In genomic region chr20:62208061-62208804, GRCh38 we compare ENCODE assay signal across 28 cellular contexts. TPM values are rescaled to one million over a fixed set of nuclear protein-coding genes. Genes with fewer than 3 reads are reported as not detected.
"Had no signal": no experiment of that assay in that cellular context is flagged by ENCODE, and none has a peak within 500 bp of the region (broad histone marks: within the 10 kb centered on the region; RNA-seq: fewer than 3 reads in every experiment).

No MANE protein-coding gene starts in this region.

- H3K36me3 Mint-ChIP-seq: activated naive CD8-positive, alpha-beta T cell treated with anti-CD3 and anti-CD28 coated beads for 36 hours; naive B cell had no signal

- ATAC-seq: activated CD4-positive, alpha-beta T cell treated with anti-CD3 and anti-CD28 coated beads for 36 hours; gastrocnemius medialis; stimulated activated effector memory CD8-positive, alpha-beta T cell treated with anti-CD3 and anti-CD28 coated beads, Interleukin-12 subunit alpha, Interleukin-12 subunit beta, amount 100 ng/mL, for 72 hours had no signal

- H3K4me3 ChIP-seq: breast epithelium, esophagus squamous epithelium, gastrocnemius medialis, lung, neural progenitor cell, pancreas, psoas muscle, testis, uterus had no signal

- H2AFZ ChIP-seq: neural progenitor cell had no signal

- H3K9ac ChIP-seq: neural progenitor cell had no signal

- H3K4me3 Mint-ChIP-seq: activated B cell treated with CpG ODN at 0.5 μM for 24 hours; activated CD4-positive, alpha-beta T cell treated with anti-CD3 and anti-CD28 coated beads for 36 hours; activated naive CD8-positive, alpha-beta T cell treated with anti-CD3 and anti-CD28 coated beads for 36 hours; endodermal cell; neural progenitor cell; stimulated activated effector memory CD8-positive, alpha-beta T cell treated with anti-CD3 and anti-CD28 coated beads, Interleukin-12 subunit alpha, Interleukin-12 subunit beta, amount 100 ng/mL, for 72 hours; T-helper 1 cell treated with Interleukin-12 subunit alpha and Interleukin-12 subunit beta and Interleukin-4 antibody, amounts not matched to agents 30 μg/mL and 1 μg/mL, for 36 hours had no signal

- H3K4me2 ChIP-seq: neural progenitor cell had no signal

- H3K9me3 ChIP-seq: breast epithelium, esophagus squamous epithelium, gastrocnemius medialis, pancreas, psoas muscle, testis, uterus had no signal

- FAIRE-seq: pancreas, small intestine had no signal

- H3K4me1 Mint-ChIP-seq: activated CD4-positive, alpha-beta T cell treated with anti-CD3 and anti-CD28 coated beads for 36 hours; activated naive CD8-positive, alpha-beta T cell treated with anti-CD3 and anti-CD28 coated beads for 36 hours; endodermal cell; stimulated activated effector memory CD8-positive, alpha-beta T cell treated with anti-CD3 and anti-CD28 coated beads, Interleukin-12 subunit alpha, Interleukin-12 subunit beta, amount 100 ng/mL, for 72 hours had no signal

- H3K4me1 ChIP-seq: breast epithelium, esophagus squamous epithelium, pancreas, testis, uterus had no signal

- H3K36me3 ChIP-seq: breast epithelium, neural progenitor cell, pancreas, uterus had no signal

- H3K27ac ChIP-seq: breast epithelium, esophagus squamous epithelium, gastrocnemius medialis, neural progenitor cell, pancreas, psoas muscle, testis, uterus had no signal

- H3K27me3 Mint-ChIP-seq: activated CD4-positive, alpha-beta T cell treated with anti-CD3 and anti-CD28 coated beads for 36 hours had no signal

- H3K9me3 Mint-ChIP-seq: activated B cell treated with CpG ODN at 0.5 μM for 24 hours; activated naive CD8-positive, alpha-beta T cell treated with anti-CD3 and anti-CD28 coated beads for 36 hours; endodermal cell; naive B cell; neural progenitor cell; stimulated activated effector memory CD8-positive, alpha-beta T cell treated with anti-CD3 and anti-CD28 coated beads, Interleukin-12 subunit alpha, Interleukin-12 subunit beta, amount 100 ng/mL, for 72 hours; T-helper 1 cell treated with Interleukin-12 subunit alpha and Interleukin-12 subunit beta and Interleukin-4 antibody, amounts not matched to agents 30 μg/mL and 1 μg/mL, for 36 hours had no signal

- H3K27ac Mint-ChIP-seq: activated B cell treated with CpG ODN at 0.5 μM for 24 hours; activated CD4-positive, alpha-beta T cell treated with anti-CD3 and anti-CD28 coated beads for 36 hours; activated naive CD8-positive, alpha-beta T cell treated with anti-CD3 and anti-CD28 coated beads for 36 hours; endodermal cell; stimulated activated effector memory CD8-positive, alpha-beta T cell treated with anti-CD3 and anti-CD28 coated beads, Interleukin-12 subunit alpha, Interleukin-12 subunit beta, amount 100 ng/mL, for 72 hours; T-helper 1 cell treated with Interleukin-12 subunit alpha and Interleukin-12 subunit beta and Interleukin-4 antibody, amounts not matched to agents 30 μg/mL and 1 μg/mL, for 36 hours had no signal

- DNase-seq: activated B cell treated with CpG ODN at 0.5 μM for 24 hours; activated CD4-positive, alpha-beta T cell treated with anti-CD3 and anti-CD28 coated beads for 36 hours; activated CD4-positive, alpha-beta T cell treated with anti-CD3 and anti-CD28 coated beads, Interleukin-2, amount 50 U/mL, for 4 hours; activated naive CD4-positive, alpha-beta T cell treated with Interleukin-2 at 50 U/mL for 16 hours; activated naive CD8-positive, alpha-beta T cell treated with anti-CD3 and anti-CD28 coated beads for 36 hours; activated T-cell treated with anti-CD3 and anti-CD28 coated beads, Interleukin-2, amount 50 U/mL, for 48 hours; amniotic stem cell; cerebellar nuclear complex; cortex of kidney; endodermal cell; esophagus squamous epithelium; gastrocnemius medialis; naive B cell; psoas muscle; small intestine; stimulated activated CD4-positive, alpha-beta T cell treated with anti-CD3 and anti-CD28 coated beads, Interleukin-2, amount 100 ng/mL, for 24 hours; T1000; testis; uterus had no signal

- H3K27me3 ChIP-seq: neural progenitor cell, pancreas, testis had no signal

RNA-seq across cellular contexts. Expression of gene HRH3, which starts 11.8 kb away (rescaled TPM):
- total RNA-seq: activated B cell treated with CpG ODN at 0.5 μM for 24 hours; activated CD4-positive, alpha-beta T cell treated with anti-CD3 and anti-CD28 coated beads for 36 hours; activated naive CD8-positive, alpha-beta T cell treated with anti-CD3 and anti-CD28 coated beads for 36 hours; breast epithelium; esophagus squamous epithelium; gastrocnemius medialis; lung; mesenteric fat pad; mucosa of gallbladder; psoas muscle; sciatic nerve; uterus had no signal
- polyA plus RNA-seq: lung had no signal
